1 cellular context compared by ENCODE assay signal in genomic region chr22:50318698-50319411, GRCh38.
TF ChIP-seq lines count a peak whose summit lies in the region.

No MANE protein-coding gene starts in this region.

TF ChIP-seq in K562, 482 proteins besides CTCF, POLR2A, EP300 and RAD21 (continues in another document):
- TF ChIP-seq TFAP4 (CRISPR knock-in tag; IDR thresholded peaks at IDR 0.05; ENCODE audit: borderline replicate concordance) (peak; percentile 65; the same call in 1 of the 2 replicates), CBFA2T2 (conservative IDR thresholded peaks at IDR 0.05) (peak; percentile 83), RCOR1 (IDR thresholded peaks at IDR 0.05; ENCODE audit: borderline replicate concordance in 1 of 2, low read depth in 2 of 2, low read length in 2 of 2) (peak in 1 of 2 experiments; percentile 30; a peak in 1 of 4 replicates), ZNF395 (CRISPR knock-in tag; IDR thresholded peaks at IDR 0.05) (peak; percentile 34; the same call in 1 of the 2 replicates), MBD2 (IDR thresholded peaks at IDR 0.05; ENCODE audit: borderline replicate concordance, low read depth) (0 out of 2 replicates have a peak, but pooled peaks have one; percentile 38), ATF1 (CRISPR knock-in tag; IDR thresholded peaks at IDR 0.05) (no peak), ATF1 (tag; IDR thresholded peaks at IDR 0.05) (peak; percentile 83), MTA2 (IDR thresholded peaks at IDR 0.05; ENCODE audit: low read depth) (peak; percentile 75), MEIS2 (IDR thresholded peaks at IDR 0.05; ENCODE audit: partially characterized antibody) (peak; percentile 40), HOMEZ (CRISPR knock-in tag; IDR thresholded peaks at IDR 0.05) (no peak), FOXJ3 (CRISPR knock-in tag; IDR thresholded peaks at IDR 0.05) (no peak), HLTF (IDR thresholded peaks at IDR 0.05) (no peak), SNRNP70 (optimal IDR thresholded peaks at IDR 0.05; ENCODE audit: low read depth, low read length) (no peak), ZBTB7A (IDR thresholded peaks at IDR 0.05; ENCODE audit: borderline replicate concordance, control insufficient read depth, low read depth, low read length) (peak; percentile 97), ETV1 (tag; conservative IDR thresholded peaks at IDR 0.05; ENCODE audit: low read depth) (0 out of 2 replicates have a peak, but pooled peaks have one; percentile 19), RBFOX2 (IDR thresholded peaks at IDR 0.05; ENCODE audit: low read depth, low read length) (peak; percentile 61), PURB (CRISPR knock-in tag; IDR thresholded peaks at IDR 0.05; ENCODE audit: low read depth) (no peak), NCOR1 (IDR thresholded peaks at IDR 0.05) (peak; percentile 79), L3MBTL2 (IDR thresholded peaks at IDR 0.05) (peak; percentile 60; the same call in 1 of the 2 replicates), MGA (IDR thresholded peaks at IDR 0.05) (peak; percentile 65; the same call in 1 of the 2 replicates), KLF16 (IDR thresholded peaks at IDR 0.05) (peak; percentile 56; the same call in 1 of the 2 replicates), GABPB1 (CRISPR knock-in tag; IDR thresholded peaks at IDR 0.05) (peak; percentile 59; the same call in 1 of the 2 replicates), NEUROD1 (IDR thresholded peaks at IDR 0.05; ENCODE audit: borderline replicate concordance, low read depth, low read length, partially characterized antibody) (peak; percentile 33), POLR2AphosphoS5 (IDR thresholded peaks at IDR 0.05; ENCODE audit: control insufficient read depth, insufficient read depth, low read depth, low read length) (peak; percentile 49; the same call in 1 of the 2 replicates), SMARCE1 (IDR thresholded peaks at IDR 0.05) (peak; percentile 73; the same call in 1 of the 2 replicates), TAF1 (IDR thresholded peaks at IDR 0.05; ENCODE audit: control insufficient read depth, extremely low read depth, insufficient read depth, low read length, severe bottlenecking) (peak; percentile 21), JUND (IDR thresholded peaks at IDR 0.05; ENCODE audit: borderline replicate concordance, low read depth, low read length) (peak; percentile 21; the same call in 1 of the 2 replicates), JUND (tag; IDR thresholded peaks at IDR 0.05; ENCODE audit: borderline replicate concordance, low read depth, low read length) (no peak), ATF7 (IDR thresholded peaks at IDR 0.05) (peak; percentile 29; the same call in 1 of the 2 replicates)
- TF ChIP-seq, protein P1, sequence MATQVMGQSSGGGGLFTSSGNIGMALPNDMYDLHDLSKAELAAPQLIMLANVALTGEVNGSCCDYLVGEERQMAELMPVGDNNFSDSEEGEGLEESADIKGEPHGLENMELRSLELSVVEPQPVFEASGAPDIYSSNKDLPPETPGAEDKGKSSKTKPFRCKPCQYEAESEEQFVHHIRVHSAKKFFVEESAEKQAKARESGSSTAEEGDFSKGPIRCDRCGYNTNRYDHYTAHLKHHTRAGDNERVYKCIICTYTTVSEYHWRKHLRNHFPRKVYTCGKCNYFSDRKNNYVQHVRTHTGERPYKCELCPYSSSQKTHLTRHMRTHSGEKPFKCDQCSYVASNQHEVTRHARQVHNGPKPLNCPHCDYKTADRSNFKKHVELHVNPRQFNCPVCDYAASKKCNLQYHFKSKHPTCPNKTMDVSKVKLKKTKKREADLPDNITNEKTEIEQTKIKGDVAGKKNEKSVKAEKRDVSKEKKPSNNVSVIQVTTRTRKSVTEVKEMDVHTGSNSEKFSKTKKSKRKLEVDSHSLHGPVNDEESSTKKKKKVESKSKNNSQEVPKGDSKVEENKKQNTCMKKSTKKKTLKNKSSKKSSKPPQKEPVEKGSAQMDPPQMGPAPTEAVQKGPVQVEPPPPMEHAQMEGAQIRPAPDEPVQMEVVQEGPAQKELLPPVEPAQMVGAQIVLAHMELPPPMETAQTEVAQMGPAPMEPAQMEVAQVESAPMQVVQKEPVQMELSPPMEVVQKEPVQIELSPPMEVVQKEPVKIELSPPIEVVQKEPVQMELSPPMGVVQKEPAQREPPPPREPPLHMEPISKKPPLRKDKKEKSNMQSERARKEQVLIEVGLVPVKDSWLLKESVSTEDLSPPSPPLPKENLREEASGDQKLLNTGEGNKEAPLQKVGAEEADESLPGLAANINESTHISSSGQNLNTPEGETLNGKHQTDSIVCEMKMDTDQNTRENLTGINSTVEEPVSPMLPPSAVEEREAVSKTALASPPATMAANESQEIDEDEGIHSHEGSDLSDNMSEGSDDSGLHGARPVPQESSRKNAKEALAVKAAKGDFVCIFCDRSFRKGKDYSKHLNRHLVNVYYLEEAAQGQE (CRISPR knock-in tag; IDR thresholded peaks at IDR 0.05; ENCODE audit: low read depth): no peak
- TF ChIP-seq, protein P2, sequence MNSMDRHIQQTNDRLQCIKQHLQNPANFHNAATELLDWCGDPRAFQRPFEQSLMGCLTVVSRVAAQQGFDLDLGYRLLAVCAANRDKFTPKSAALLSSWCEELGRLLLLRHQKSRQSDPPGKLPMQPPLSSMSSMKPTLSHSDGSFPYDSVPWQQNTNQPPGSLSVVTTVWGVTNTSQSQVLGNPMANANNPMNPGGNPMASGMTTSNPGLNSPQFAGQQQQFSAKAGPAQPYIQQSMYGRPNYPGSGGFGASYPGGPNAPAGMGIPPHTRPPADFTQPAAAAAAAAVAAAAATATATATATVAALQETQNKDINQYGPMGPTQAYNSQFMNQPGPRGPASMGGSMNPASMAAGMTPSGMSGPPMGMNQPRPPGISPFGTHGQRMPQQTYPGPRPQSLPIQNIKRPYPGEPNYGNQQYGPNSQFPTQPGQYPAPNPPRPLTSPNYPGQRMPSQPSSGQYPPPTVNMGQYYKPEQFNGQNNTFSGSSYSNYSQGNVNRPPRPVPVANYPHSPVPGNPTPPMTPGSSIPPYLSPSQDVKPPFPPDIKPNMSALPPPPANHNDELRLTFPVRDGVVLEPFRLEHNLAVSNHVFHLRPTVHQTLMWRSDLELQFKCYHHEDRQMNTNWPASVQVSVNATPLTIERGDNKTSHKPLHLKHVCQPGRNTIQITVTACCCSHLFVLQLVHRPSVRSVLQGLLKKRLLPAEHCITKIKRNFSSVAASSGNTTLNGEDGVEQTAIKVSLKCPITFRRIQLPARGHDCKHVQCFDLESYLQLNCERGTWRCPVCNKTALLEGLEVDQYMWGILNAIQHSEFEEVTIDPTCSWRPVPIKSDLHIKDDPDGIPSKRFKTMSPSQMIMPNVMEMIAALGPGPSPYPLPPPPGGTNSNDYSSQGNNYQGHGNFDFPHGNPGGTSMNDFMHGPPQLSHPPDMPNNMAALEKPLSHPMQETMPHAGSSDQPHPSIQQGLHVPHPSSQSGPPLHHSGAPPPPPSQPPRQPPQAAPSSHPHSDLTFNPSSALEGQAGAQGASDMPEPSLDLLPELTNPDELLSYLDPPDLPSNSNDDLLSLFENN (IDR thresholded peaks at IDR 0.05; ENCODE audit: low read depth in 2 of 2, low read length in 2 of 2): peak in 1 of 2 experiments; percentile 31; a peak in 1 of 4 replicates
